ENCODE assay signal across 1 cellular context in genomic region chr5:124742521-124742920, GRCh38.
A peak's percentile ranks its signal among the peaks of the same experiment; 100 is the strongest.
TF ChIP-seq lines count a peak whose summit lies in the region.

No MANE protein-coding gene starts in this region.

TF ChIP-seq in HEK293, 187 proteins besides CTCF, POLR2A, EP300 and RAD21 (continued from another document):
- TF ChIP-seq, protein P1, sequence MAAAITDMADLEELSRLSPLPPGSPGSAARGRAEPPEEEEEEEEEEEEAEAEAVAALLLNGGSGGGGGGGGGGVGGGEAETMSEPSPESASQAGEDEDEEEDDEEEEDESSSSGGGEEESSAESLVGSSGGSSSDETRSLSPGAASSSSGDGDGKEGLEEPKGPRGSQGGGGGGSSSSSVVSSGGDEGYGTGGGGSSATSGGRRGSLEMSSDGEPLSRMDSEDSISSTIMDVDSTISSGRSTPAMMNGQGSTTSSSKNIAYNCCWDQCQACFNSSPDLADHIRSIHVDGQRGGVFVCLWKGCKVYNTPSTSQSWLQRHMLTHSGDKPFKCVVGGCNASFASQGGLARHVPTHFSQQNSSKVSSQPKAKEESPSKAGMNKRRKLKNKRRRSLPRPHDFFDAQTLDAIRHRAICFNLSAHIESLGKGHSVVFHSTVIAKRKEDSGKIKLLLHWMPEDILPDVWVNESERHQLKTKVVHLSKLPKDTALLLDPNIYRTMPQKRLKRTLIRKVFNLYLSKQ (tag by site-specific recombination; IDR thresholded peaks at IDR 0.05; ENCODE audit: borderline replicate concordance) = no peak
- TF ChIP-seq, protein P2, sequence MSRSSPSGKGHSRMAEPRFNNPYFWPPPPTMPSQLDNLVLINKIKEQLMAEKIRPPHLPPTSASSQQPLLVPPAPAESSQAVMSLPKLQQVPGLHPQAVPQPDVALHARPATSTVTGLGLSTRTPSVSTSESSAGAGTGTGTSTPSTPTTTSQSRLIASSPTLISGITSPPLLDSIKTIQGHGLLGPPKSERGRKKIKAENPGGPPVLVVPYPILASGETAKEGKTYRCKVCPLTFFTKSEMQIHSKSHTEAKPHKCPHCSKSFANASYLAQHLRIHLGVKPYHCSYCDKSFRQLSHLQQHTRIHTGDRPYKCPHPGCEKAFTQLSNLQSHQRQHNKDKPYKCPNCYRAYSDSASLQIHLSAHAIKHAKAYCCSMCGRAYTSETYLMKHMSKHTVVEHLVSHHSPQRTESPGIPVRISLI (tag by site-specific recombination; IDR thresholded peaks at IDR 0.05) = no peak
- TF ChIP-seq GLIS2 (tag by site-specific recombination; IDR thresholded peaks at IDR 0.05) = no peak
- TF ChIP-seq ZNF624 (tag by site-specific recombination; IDR thresholded peaks at IDR 0.05) = no peak
- no peak for TF ChIP-seq KLF9 (tag by site-specific recombination; IDR thresholded peaks at IDR 0.05; ENCODE audit: low read depth)
- TF ChIP-seq ZNF23 (tag by site-specific recombination; IDR thresholded peaks at IDR 0.05; ENCODE audit: borderline replicate concordance) = no peak
- TF ChIP-seq MEIS1 (CRISPR knock-in tag; IDR thresholded peaks at IDR 0.05; ENCODE audit: borderline replicate concordance) = no peak
- no peak for TF ChIP-seq ZBTB48 (tag by site-specific recombination; IDR thresholded peaks at IDR 0.05)
- TF ChIP-seq MZF1 (tag by site-specific recombination; IDR thresholded peaks at IDR 0.05; ENCODE audit: borderline replicate concordance) = 0 out of 2 replicates have a peak, but pooled peaks have one; percentile 1
- peak; percentile 2; the same call in 1 of the 2 replicates for TF ChIP-seq ZNF580 (tag by site-specific recombination; IDR thresholded peaks at IDR 0.05)
- 0 out of 2 replicates have a peak, but pooled peaks have one; percentile 6 for TF ChIP-seq ZEB2 (tag by site-specific recombination; IDR thresholded peaks at IDR 0.05)
- no peak for TF ChIP-seq RBAK (tag by site-specific recombination; IDR thresholded peaks at IDR 0.05)
